Comparison of ENCODE assay signal across 22 cellular contexts in the genomic region with DNA sequence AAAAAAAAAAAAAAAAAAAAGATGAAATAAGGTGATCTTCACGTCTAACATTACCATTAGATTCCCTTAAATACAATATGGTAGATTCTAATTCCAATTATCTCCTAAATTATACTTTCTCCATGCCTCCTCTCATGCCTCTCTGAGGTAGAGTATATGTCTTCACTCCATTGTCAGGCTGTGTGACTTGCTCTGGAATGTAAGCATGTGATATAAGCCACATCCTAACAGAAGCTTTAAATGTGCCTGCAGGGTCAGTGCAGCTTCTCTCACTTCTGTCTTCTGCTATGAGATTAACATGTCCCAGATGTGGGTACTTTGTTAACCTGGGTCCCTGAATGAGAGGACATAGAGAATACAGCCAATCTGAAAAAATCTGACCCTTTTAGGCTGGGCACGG. TPM values are rescaled to one million over a fixed set of nuclear protein-coding genes. Genes with fewer than 3 reads are reported as not detected.
DNase-seq lines count a peak whose midpoint lies in the region; ATAC-seq and TF ChIP-seq lines count a peak whose summit lies in the region.
"Had no signal": no experiment of that assay in that cellular context is flagged by ENCODE, and none has a peak within 500 bp of the region (broad histone marks: within the 10 kb centered on the region; RNA-seq: fewer than 3 reads in every experiment).

No MANE protein-coding gene starts in this region.

- H3K27me3 Mint-ChIP-seq in endodermal cell (ENCODE audit: insufficient read depth) (no peaks in the 10 kb centered on the region), nephron progenitor cell (ENCODE audit: low read depth, poor library complexity) (no peaks in the 10 kb centered on the region)

- BruUV-seq in Panc1 (replicated peaks; lab: Mats Ljungman, UMichigan), result no TSS peak

- H3K36me3 ChIP-seq in heart right ventricle, result peaks cover 4 to 95% (median 58%) of the 10 kb centered on the region in 9 donors
- H3K36me3 ChIP-seq in Panc1 (ENCODE audit: control insufficient read depth, insufficient read depth, low read length), result peaks cover 40% of the 10 kb centered on the region
- peaks cover 88% of the 10 kb centered on the region for H3K36me3 ChIP-seq in endodermal cell (ENCODE audit: control insufficient read depth, insufficient read depth, low read length)

- H3K9me3 ChIP-seq in heart right ventricle (no peaks in the 10 kb centered on the region), Panc1 (ENCODE audit: control insufficient read depth, insufficient read depth, low read depth, low read length) (no peaks in the 10 kb centered on the region), endodermal cell (ENCODE audit: control insufficient read depth, low read length) (no peaks in the 10 kb centered on the region)
- H3K9me3 ChIP-seq: SJSA1 had no signal

- H3K27ac Mint-ChIP-seq in endodermal cell, result peak overlapping the region; percentile 9
- peak overlapping the region; percentile 34 for H3K27ac Mint-ChIP-seq in nephron progenitor cell

- ATAC-seq in Right ventricle myocardium superior (ENCODE audit: poor library complexity), result peak; percentile 25
- ATAC-seq in heart right ventricle, result no peak
- ATAC-seq in Panc1, result peak; percentile 38; the same call in 1 of the 2 replicates
- ATAC-seq in HG02852 (IDR thresholded peaks at IDR 0.05; ENCODE audit: unreplicated experiment), result no peak

- CTCF ChIA-PET in Panc1 (lab: Charles Lee), result no interaction called here

- no peaks in the 10 kb centered on the region for H3K4me1 Mint-ChIP-seq in endodermal cell
- no peaks in the 10 kb centered on the region for H3K4me1 Mint-ChIP-seq in nephron progenitor cell

- peaks cover 66% of the 10 kb centered on the region for H3K36me3 Mint-ChIP-seq in endodermal cell (ENCODE audit: low read depth)
- H3K36me3 Mint-ChIP-seq in nephron progenitor cell (ENCODE audit: low read depth), result peaks cover 68% of the 10 kb centered on the region

- no peak overlapping the region for H3K27ac ChIP-seq in heart right ventricle
- H3K27ac ChIP-seq in Panc1 (ENCODE audit: low read length), result no peak overlapping the region
- H3K27ac ChIP-seq in endodermal cell (ENCODE audit: low read depth, low read length), result no peak overlapping the region
- H3K27ac ChIP-seq: C4-2B, PC-9, SJSA1 had no signal

- 78 to 89% methylated on average over 2 of the region's 2 CpGs for WGBS in heart right ventricle, 2 donors
- 88 to 100% methylated on average over 1 of the region's 2 CpGs for WGBS in endodermal cell (ENCODE audit: insufficient coverage in 1 of 2, insufficient read length in 1 of 2), 2 experiments

- peaks cover 1% of the 10 kb centered on the region for H3K9me3 Mint-ChIP-seq in endodermal cell
- peaks cover 5% of the 10 kb centered on the region for H3K9me3 Mint-ChIP-seq in nephron progenitor cell

- no peak overlapping the region for H3K4me3 ChIP-seq in heart right ventricle
- no peak overlapping the region for H3K4me3 ChIP-seq in Panc1 (ENCODE audit: low read depth in 2 of 2, low read length in 2 of 2)
- no peak overlapping the region for H3K4me3 ChIP-seq in endodermal cell (ENCODE audit: low read length)
- H3K4me3 ChIP-seq: PC-9, SJSA1 had no signal

- H3K27me3 ChIP-seq in heart right ventricle (no peaks in the 10 kb centered on the region), Panc1 (ENCODE audit: control insufficient read depth, insufficient read depth, low read length) (no peaks in the 10 kb centered on the region), endodermal cell (ENCODE audit: control insufficient read depth, insufficient read depth, low read length, poor library complexity, severe bottlenecking) (no peaks in the 10 kb centered on the region)
- H3K27me3 ChIP-seq: SJSA1 had no signal

- in situ Hi-C loops in Panc1 (cut with HindIII; ENCODE audit: low pct_unique_long_range_greater_than_20kb, low sequenced_read_pairs), result no loop called here

- no peak for TF ChIP-seq CTCF in heart right ventricle (IDR thresholded peaks at IDR 0.05)
- TF ChIP-seq CTCF in Panc1 (IDR thresholded peaks at IDR 0.05), result no peak
- TF ChIP-seq CTCF in endodermal cell (conservative IDR thresholded peaks at IDR 0.05), result no peak
- TF ChIP-seq CTCF in nephron progenitor cell (IDR thresholded peaks at IDR 0.05), result no peak

- no peak for DNase-seq in Right ventricle myocardium superior
- no peak for DNase-seq in heart right ventricle
- no peak for DNase-seq in Panc1 (ENCODE audit: low read depth, low spot score)
- DNase-seq in endodermal cell, result no peak
- no peak for DNase-seq in nephron progenitor cell
- no peak for DNase-seq in NCI-H1048 (lab: John Stamatoyannopoulos, UW)
- DNase-seq in NCI-H1417 (lab: John Stamatoyannopoulos, UW), result no peak
- DNase-seq: GDM1, GOT3, HCEC 1CT, KBM-7, MM.1S, NCI-H1092 treated with DMSO at 0.1 percent for 48 hours, NCI-H146, NCI-H2029, NCI-H226, NCI-H510A treated with DMSO at 0.1 percent for 48 hours, NCI-H748 treated with DMSO at 0.1 percent for 48 hours, PC-9 had no signal

- H3K4me3 Mint-ChIP-seq in endodermal cell (no peak overlapping the region), nephron progenitor cell (no peak overlapping the region)

- intact Hi-C loops in Right ventricle myocardium superior (cut with DNase I) (no loop called here), heart right ventricle (cut with DNase I) (no loop called here), Panc1 (cut with micrococcal nuclease; ENCODE audit: unreplicated experiment) (no loop called here)

- POLR2A ChIA-PET in Panc1 (lab: Charles Lee), result no interaction called here

- H3K9ac ChIP-seq in endodermal cell (ENCODE audit: extremely low read depth, low read length, poor library complexity, severe bottlenecking), result no peak overlapping the region

- peaks cover 0 to 6% (median 0%) of the 10 kb centered on the region in 9 donors for H3K4me1 ChIP-seq in heart right ventricle
- H3K4me1 ChIP-seq in Panc1 (ENCODE audit: control insufficient read depth, insufficient read depth, low read length), result no peaks in the 10 kb centered on the region
- H3K4me1 ChIP-seq in endodermal cell (ENCODE audit: control insufficient read depth, insufficient read depth, low read length), result no peaks in the 10 kb centered on the region
- H3K4me1 ChIP-seq: SJSA1 had no signal

RNA-seq across cellular contexts. Expression of a gene that starts 32.6 kb away (rescaled TPM):
- total RNA-seq in Right ventricle myocardium superior (25.1 TPM), heart right ventricle (10 to 100 TPM; 29.1 to 51.6 (median 37.0) TPM), Panc1 (2021; ENCODE audit: unreplicated experiment) (69.5 TPM), endodermal cell (10 to 100 TPM; 66.0 to 67.7 TPM)
- 1 to 10 TPM; 4.1 to 5.8 TPM for polyA plus RNA-seq in heart right ventricle
- 13.2 TPM for polyA plus RNA-seq in Panc1 (2012; ENCODE audit: insufficient read length)
- polyA plus RNA-seq in endodermal cell (2013, experiment 1 of 2), result 26.6 TPM
- polyA plus RNA-seq in endodermal cell (2013, experiment 2 of 2), result 31.0 TPM

Comparison
In these comparisons a context has a peak if more than half of its experiments do, and no peak if none do; other contexts are left out.
1. ATAC-seq: peak in Right ventricle myocardium superior (single experiment) and Panc1 (single experiment); none in heart right ventricle (0 of 8) and HG02852 (single experiment).